In genomic region chr17:81083125-81083765, GRCh38 we compare ENCODE assay signal across 1 cellular context.
TF ChIP-seq lines count a peak whose summit lies in the region.

No MANE protein-coding gene starts in this region.

TF ChIP-seq in HepG2, 621 proteins besides CTCF, POLR2A, EP300 and RAD21 (continued from another document and continues in another):
- TF ChIP-seq ZNF318 (CRISPR knock-in tag; IDR thresholded peaks at IDR 0.05) (0 out of 2 replicates have a peak, but pooled peaks have one; percentile 55), MIER2 (CRISPR knock-in tag; IDR thresholded peaks at IDR 0.05) (no peak), ZNF737 (CRISPR knock-in tag; IDR thresholded peaks at IDR 0.05; ENCODE audit: borderline replicate concordance) (0 out of 2 replicates have a peak, but pooled peaks have one; percentile 13), RARG (CRISPR knock-in tag; IDR thresholded peaks at IDR 0.05; ENCODE audit: low read depth) (no peak), SP2 (CRISPR knock-in tag; IDR thresholded peaks at IDR 0.05) (peak; percentile 49), RBM39 (IDR thresholded peaks at IDR 0.05; ENCODE audit: low read depth, low read length, poor library complexity, severe bottlenecking) (peak; percentile 88), KDM5B (CRISPR knock-in tag; IDR thresholded peaks at IDR 0.05; ENCODE audit: borderline replicate concordance) (peak; percentile 93; the same call in 1 of the 2 replicates), U2AF2 (IDR thresholded peaks at IDR 0.05; ENCODE audit: low read depth, low read length) (no peak), THAP8 (CRISPR knock-in tag; IDR thresholded peaks at IDR 0.05; ENCODE audit: borderline replicate concordance) (peak; percentile 88; the same call in 1 of the 2 replicates), MBNL3 (CRISPR knock-in tag; conservative IDR thresholded peaks at IDR 0.05) (no peak), TCF7 (IDR thresholded peaks at IDR 0.05; ENCODE audit: low read depth) (no peak; the same call in 1 of the 2 replicates), ZNF207 (IDR thresholded peaks at IDR 0.05; ENCODE audit: borderline replicate concordance) (no peak), MYC (CRISPR knock-in tag; IDR thresholded peaks at IDR 0.05; ENCODE audit: borderline replicate concordance) (peak; percentile 99), THAP7 (CRISPR knock-in tag; IDR thresholded peaks at IDR 0.05) (peak; percentile 97), IRF1 (CRISPR knock-in tag; IDR thresholded peaks at IDR 0.05; ENCODE audit: low read depth) (0 out of 2 replicates have a peak, but pooled peaks have one; percentile 65), JUNB (CRISPR knock-in tag; IDR thresholded peaks at IDR 0.05; ENCODE audit: borderline replicate concordance) (no peak), POGZ (CRISPR knock-in tag; IDR thresholded peaks at IDR 0.05) (peak; percentile 78), NR2F2 (IDR thresholded peaks at IDR 0.05; ENCODE audit: borderline replicate concordance, low read depth) (peak; percentile 53; the same call in 1 of the 2 replicates), ZMYM2 (CRISPR knock-in tag; IDR thresholded peaks at IDR 0.05) (peak; percentile 66; the same call in 1 of the 2 replicates), TFDP1 (CRISPR knock-in tag; IDR thresholded peaks at IDR 0.05; ENCODE audit: borderline replicate concordance) (peak; percentile 95), KDM2A (CRISPR knock-in tag; IDR thresholded peaks at IDR 0.05; ENCODE audit: borderline replicate concordance, low read depth) (peak; percentile 92), IRX3 (CRISPR knock-in tag; IDR thresholded peaks at IDR 0.05; ENCODE audit: borderline replicate concordance, low read depth) (peak; percentile 84; the same call in 1 of the 2 replicates), CBX5 (CRISPR knock-in tag; IDR thresholded peaks at IDR 0.05; ENCODE audit: borderline replicate concordance) (peak; percentile 90; the same call in 1 of the 2 replicates), NAIF1 (CRISPR knock-in tag; IDR thresholded peaks at IDR 0.05; ENCODE audit: borderline replicate concordance) (peak; percentile 67; the same call in 1 of the 2 replicates), ZBTB7B (CRISPR knock-in tag; IDR thresholded peaks at IDR 0.05) (peak; percentile 99), ATF6 (CRISPR knock-in tag; conservative IDR thresholded peaks at IDR 0.05) (no peak), ZHX2 (IDR thresholded peaks at IDR 0.05; ENCODE audit: low read depth) (peak; percentile 78; the same call in 1 of the 2 replicates), ZHX2 (CRISPR knock-in tag; IDR thresholded peaks at IDR 0.05; ENCODE audit: borderline replicate concordance) (0 out of 2 replicates have a peak, but pooled peaks have one; percentile 91), TBP (CRISPR knock-in tag; IDR thresholded peaks at IDR 0.05) (0 out of 2 replicates have a peak, but pooled peaks have one; percentile 19), ZBTB37 (CRISPR knock-in tag; IDR thresholded peaks at IDR 0.05) (peak; percentile 77), MXI1 (IDR thresholded peaks at IDR 0.05; ENCODE audit: borderline replicate concordance, low read depth, low read length) (peak; percentile 96; the same call in 2 of the 3 replicates), ZNF788 (CRISPR knock-in tag; IDR thresholded peaks at IDR 0.05; ENCODE audit: borderline replicate concordance) (peak; percentile 98; the same call in 1 of the 2 replicates), PCBP1 (IDR thresholded peaks at IDR 0.05; ENCODE audit: borderline replicate concordance, low read depth, low read length) (peak; percentile 74; the same call in 1 of the 2 replicates), FOSL1 (CRISPR knock-in tag; IDR thresholded peaks at IDR 0.05; ENCODE audit: borderline replicate concordance) (peak; percentile 15; the same call in 1 of the 2 replicates), RARA (CRISPR knock-in tag; IDR thresholded peaks at IDR 0.05) (peak; percentile 96), IKZF4 (CRISPR knock-in tag; IDR thresholded peaks at IDR 0.05; ENCODE audit: borderline replicate concordance, low read depth, not compliant biosample characterization) (peak; percentile 35), SP5 (CRISPR knock-in tag; IDR thresholded peaks at IDR 0.05; ENCODE audit: borderline replicate concordance, low read depth) (peak; percentile 97)
